Comparison of ENCODE assay signal across 11 cellular contexts in genomic region chr3:15633766-15634588, GRCh38. TPM values are rescaled to one million over a fixed set of nuclear protein-coding genes. Genes with fewer than 3 reads are reported as not detected.
DNase-seq lines count a peak whose midpoint lies in the region; ATAC-seq and TF ChIP-seq lines count a peak whose summit lies in the region.
"Had no signal": no experiment of that assay in that cellular context is flagged by ENCODE, and none has a peak within 500 bp of the region (broad histone marks: within the 10 kb centered on the region; RNA-seq: fewer than 3 reads in every experiment).

No MANE protein-coding gene starts in this region.

- WGBS in esophagus muscularis mucosa, result 25% methylated on average over 4 of the region's 4 CpGs
- 29 to 36% methylated on average over 4 of the region's 4 CpGs for WGBS in lower leg skin, 2 donors

- TF ChIP-seq POLR2A in esophagus muscularis mucosa (IDR thresholded peaks at IDR 0.05; ENCODE audit: low read depth) (no peak), lower leg skin (IDR thresholded peaks at IDR 0.05) (no peak)

- H3K27me3 Mint-ChIP-seq in progenitor cell of endocrine pancreas, result no peaks in the 10 kb centered on the region
- H3K27me3 Mint-ChIP-seq: activated naive CD4-positive, alpha-beta T cell treated with anti-CD3 and anti-CD28 coated beads, Interleukin-2, amount 50 U/mL, for 24 hours; stimulated activated naive B cell treated with anti-CD40 and anti-IgM and Interleukin-4, amounts not matched to agents 10 μg/mL and 1 μg/mL and 100 μg/mL, for 72 hours had no signal

- DNase-seq in COLO829 (ENCODE audit: low spot score) (peak; percentile 58), SJCRH30 (peak; percentile 76 to 77), esophagus muscularis mucosa (ENCODE audit: extremely low spot score) (no peak), progenitor cell of endocrine pancreas (ENCODE audit: low spot score, unreplicated experiment) (no peak), lower leg skin (ENCODE audit: low spot score in 2 of 2) (no peak), NOMO-1 (lab: John Stamatoyannopoulos, UW; ENCODE audit: unreplicated experiment in 2 of 2) (no peak), NCI-H1105 (lab: John Stamatoyannopoulos, UW) (no peak)
- DNase-seq: heart left ventricle; stimulated activated naive B cell treated with anti-CD40 and anti-IgM and Interleukin-4, amounts not matched to agents 10 μg/mL and 1 μg/mL and 100 μg/mL, for 72 hours had no signal

- no peak for TF ChIP-seq CTCF in esophagus muscularis mucosa (IDR thresholded peaks at IDR 0.05)
- TF ChIP-seq CTCF in progenitor cell of endocrine pancreas (IDR thresholded peaks at IDR 0.05; ENCODE audit: unreplicated experiment), result no peak
- no peak for TF ChIP-seq CTCF in lower leg skin (IDR thresholded peaks at IDR 0.05)

- no peaks in the 10 kb centered on the region for H3K9me3 ChIP-seq in SJCRH30 (replicated peaks)
- H3K9me3 ChIP-seq in esophagus muscularis mucosa, result no peaks in the 10 kb centered on the region
- H3K9me3 ChIP-seq: heart left ventricle had no signal

- peaks cover 5% of the 10 kb centered on the region for H3K36me3 Mint-ChIP-seq in progenitor cell of endocrine pancreas (ENCODE audit: insufficient read depth)

- no peak for TF ChIP-seq EP300 in esophagus muscularis mucosa (IDR thresholded peaks at IDR 0.05)

- H3K4me3 Mint-ChIP-seq in progenitor cell of endocrine pancreas (ENCODE audit: low read depth), result peak overlapping the region; percentile 7
- H3K4me3 Mint-ChIP-seq: activated naive CD4-positive, alpha-beta T cell treated with anti-CD3 and anti-CD28 coated beads, Interleukin-2, amount 50 U/mL, for 24 hours; stimulated activated naive B cell treated with anti-CD40 and anti-IgM and Interleukin-4, amounts not matched to agents 10 μg/mL and 1 μg/mL and 100 μg/mL, for 72 hours had no signal

- ATAC-seq in GM21360 (IDR thresholded peaks at IDR 0.05; ENCODE audit: unreplicated experiment), result no peak
- ATAC-seq: heart left ventricle; stimulated activated naive B cell treated with anti-CD40 and anti-IgM and Interleukin-4, amounts not matched to agents 10 μg/mL and 1 μg/mL and 100 μg/mL, for 72 hours had no signal

- intact Hi-C loops in esophagus muscularis mucosa (cut with DNase I) (loop anchor here (10.0 kb wide), 1 partner anchor 611 kb away; no protein-coding TSS in a partner anchor), lower leg skin (cut with DNase I; ENCODE audit: low total_unique reads) (loop anchor here (5.0 kb wide), 1 partner anchor 173 kb away; no protein-coding TSS in a partner anchor)

- peak overlapping the region; percentile 97 for H3K27ac ChIP-seq in SJCRH30
- H3K27ac ChIP-seq in esophagus muscularis mucosa (replicated peaks in 1 of 4), result peak overlapping the region; percentile 76 to 83 (median 77)

- H3K9me3 Mint-ChIP-seq in progenitor cell of endocrine pancreas (ENCODE audit: low read depth), result no peaks in the 10 kb centered on the region
- H3K9me3 Mint-ChIP-seq: activated naive CD4-positive, alpha-beta T cell treated with anti-CD3 and anti-CD28 coated beads, Interleukin-2, amount 50 U/mL, for 24 hours; stimulated activated naive B cell treated with anti-CD40 and anti-IgM and Interleukin-4, amounts not matched to agents 10 μg/mL and 1 μg/mL and 100 μg/mL, for 72 hours had no signal

- H3K4me1 ChIP-seq in SJCRH30 (peaks cover 73% of the 10 kb centered on the region), esophagus muscularis mucosa (peaks cover 26 to 88% (median 70%) of the 10 kb centered on the region in 4 donors)

- H3K27ac Mint-ChIP-seq in progenitor cell of endocrine pancreas, result peak overlapping the region; percentile 66
- H3K27ac Mint-ChIP-seq: activated naive CD4-positive, alpha-beta T cell treated with anti-CD3 and anti-CD28 coated beads, Interleukin-2, amount 50 U/mL, for 24 hours; stimulated activated naive B cell treated with anti-CD40 and anti-IgM and Interleukin-4, amounts not matched to agents 10 μg/mL and 1 μg/mL and 100 μg/mL, for 72 hours had no signal

- peaks cover 26% of the 10 kb centered on the region for H3K4me1 Mint-ChIP-seq in progenitor cell of endocrine pancreas (ENCODE audit: low read depth)

- H3K4me3 ChIP-seq in SJCRH30 (no peak overlapping the region), esophagus muscularis mucosa (no peak overlapping the region), lower leg skin (ENCODE audit: low read depth, poor library complexity, severe bottlenecking) (no peak overlapping the region)
- H3K4me3 ChIP-seq: heart left ventricle had no signal

- no peaks in the 10 kb centered on the region for H3K27me3 ChIP-seq in SJCRH30
- no peaks in the 10 kb centered on the region for H3K27me3 ChIP-seq in esophagus muscularis mucosa
- H3K27me3 ChIP-seq: heart left ventricle had no signal

- H3K36me3 ChIP-seq in SJCRH30 (no peaks in the 10 kb centered on the region), esophagus muscularis mucosa (no peaks in the 10 kb centered on the region)
- H3K36me3 ChIP-seq: heart left ventricle had no signal

RNA-seq across cellular contexts. Expression of gene BTD, which starts 32.4 kb away (rescaled TPM):
- total RNA-seq in SJCRH30 (2014; rRNA removed; shearing (Covaris generic)), result 6.6 and 8.0 TPM in 2 replicates
- 10 to 100 TPM; 38.5 to 65.2 (median 41.6) TPM for total RNA-seq in esophagus muscularis mucosa
- total RNA-seq in progenitor cell of endocrine pancreas, result 26.9 and 28.9 TPM in 2 replicates
- total RNA-seq in lower leg skin, result 10 to 100 TPM; 18.1 to 24.6 (median 21.4) TPM

RNA-seq across cellular contexts. Expression of gene HACL1, which starts 32.6 kb away (rescaled TPM):
- total RNA-seq in SJCRH30 (2014; rRNA removed; shearing (Covaris generic)), result 23.0 and 25.0 TPM in 2 replicates
- total RNA-seq in esophagus muscularis mucosa (10 to 100 TPM; 19.3 to 27.0 (median 22.0) TPM), progenitor cell of endocrine pancreas (24.4 and 25.9 TPM in 2 replicates), lower leg skin (10 to 100 TPM; 13.6 to 20.4 (median 18.2) TPM)

Comparison
In these comparisons a context has a peak if more than half of its experiments do, and no peak if none do; other contexts are left out.
1. DNase-seq: peak in COLO829 (single experiment) and SJCRH30 (2 of 2); none in esophagus muscularis mucosa (single experiment), progenitor cell of endocrine pancreas (single experiment), lower leg skin (0 of 2), NOMO-1 (0 of 2) and NCI-H1105 (single experiment).